Comparison of ENCODE assay signal across 19 cellular contexts in the genomic region with DNA sequence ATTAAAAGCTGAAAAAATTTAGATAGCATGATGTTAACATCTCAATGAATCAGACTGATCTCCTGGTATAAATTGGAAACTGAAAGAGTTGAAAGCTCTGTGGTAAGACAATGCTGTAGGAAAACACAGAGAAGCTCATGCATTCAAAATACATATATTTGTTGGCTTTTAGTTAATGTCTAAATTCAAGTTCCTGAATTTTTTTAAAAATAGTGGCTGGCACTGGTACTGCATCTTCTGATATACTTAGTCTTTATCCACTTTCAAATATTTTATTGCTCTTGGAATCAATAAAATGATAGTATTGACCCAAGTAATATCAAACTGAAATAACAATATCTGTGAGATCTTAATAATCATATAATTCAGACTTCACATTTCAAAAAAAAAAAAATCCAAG.
A peak's percentile ranks its signal among the peaks of the same experiment; 100 is the strongest.
DNase-seq lines count a peak whose midpoint lies in the region; TF ChIP-seq lines count a peak whose summit lies in the region.
"Had no signal": no experiment of that assay in that cellular context is flagged by ENCODE, and none has a peak within 500 bp of the region (broad histone marks: within the 10 kb centered on the region; RNA-seq: fewer than 3 reads in every experiment).

No MANE protein-coding gene starts in this region.

- H3K27ac Mint-ChIP-seq in nephron progenitor cell: no peak overlapping the region
- H3K27ac Mint-ChIP-seq: activated naive CD4-positive, alpha-beta T cell treated with anti-CD3 and anti-CD28 coated beads for 36 hours; effector memory CD8-positive, alpha-beta T cell had no signal

- CTCF ChIA-PET in AG04450 (lab: Charles Lee): interaction anchor here (0.9 to 1.2 kb wide), 3 partner anchors 9 to 859 kb away, joined by 3 to 4 read pairs (median 4); no protein-coding TSS in a partner anchor

- H3K27ac ChIP-seq in AG04450 (ENCODE audit: low read depth, low read length) (no peak overlapping the region), dorsolateral prefrontal cortex (no peak overlapping the region)
- H3K27ac ChIP-seq: vagina had no signal

- H3K4me3 ChIP-seq in AG04450 (ENCODE audit: low read depth, low read length): no peak overlapping the region
- no peak overlapping the region for H3K4me3 ChIP-seq in dorsolateral prefrontal cortex
- H3K4me3 ChIP-seq: vagina had no signal

- H3K36me3 Mint-ChIP-seq in nephron progenitor cell (ENCODE audit: low read depth): no peaks in the 10 kb centered on the region

- no peaks in the 10 kb centered on the region for H3K4me1 Mint-ChIP-seq in nephron progenitor cell

- no peak overlapping the region for H3K4me3 Mint-ChIP-seq in nephron progenitor cell
- H3K4me3 Mint-ChIP-seq: activated naive CD4-positive, alpha-beta T cell treated with anti-CD3 and anti-CD28 coated beads for 36 hours; effector memory CD8-positive, alpha-beta T cell had no signal

- TF ChIP-seq CTCF in AG04450 (IDR thresholded peaks at IDR 0.05; ENCODE audit: low read depth, low read length): peak; percentile 33
- peak in 45 of 56 donors; percentile 14 to 63 (median 39) for TF ChIP-seq CTCF in dorsolateral prefrontal cortex (IDR thresholded peaks at IDR 0.05 in 54 of 56, conservative IDR thresholded peaks at IDR 0.05 in 2 of 56; ENCODE audit: low read depth in 1 of 56, partially characterized antibody in 56 of 56)
- peak; percentile 22 for TF ChIP-seq CTCF in nephron progenitor cell (IDR thresholded peaks at IDR 0.05)

- H3K27me3 ChIP-seq in AG04450 (ENCODE audit: control insufficient read depth, insufficient read depth, low read length) (no peaks in the 10 kb centered on the region), dorsolateral prefrontal cortex (peaks cover 0 to 2% (median 0%) of the 10 kb centered on the region in 45 donors)
- H3K27me3 ChIP-seq: vagina had no signal

- no peaks in the 10 kb centered on the region for H3K9me3 ChIP-seq in AG04450 (ENCODE audit: control insufficient read depth, insufficient read depth, low read length)
- H3K9me3 ChIP-seq: vagina had no signal

- no peaks in the 10 kb centered on the region for H3K27me3 Mint-ChIP-seq in nephron progenitor cell (ENCODE audit: low read depth, poor library complexity)
- H3K27me3 Mint-ChIP-seq: effector memory CD8-positive, alpha-beta T cell had no signal

- DNase-seq in AG04450 (ENCODE audit: low read depth, low spot score): no peak
- DNase-seq in MV-4-11 (lab: John Stamatoyannopoulos, UW): peak; percentile 12
- DNase-seq in dorsolateral prefrontal cortex: no peak
- no peak for DNase-seq in nephron progenitor cell
- no peak for DNase-seq in hippocampal formation (lab: John Stamatoyannopoulos, UW)
- DNase-seq in activated CD8-positive, alpha-beta memory T cell treated with anti-CD3 and anti-CD28 coated beads, Interleukin-2, amount 50 U/mL, for 48 hours: no peak
- no peak for DNase-seq in posterior vena cava (ENCODE audit: low spot score)
- no peak for DNase-seq in kidney glomerular epithelial cell (lab: John Stamatoyannopoulos, UW)
- DNase-seq: activated CD4-positive, alpha-beta T cell treated with anti-CD3 and anti-CD28 coated beads for 48 hours; activated naive CD4-positive, alpha-beta T cell treated with anti-CD3 and anti-CD28 coated beads for 36 hours; AML-193; effector memory CD8-positive, alpha-beta T cell; KBM-7; NCI-H226; posterior cingulate gyrus; stimulated activated CD4-positive, alpha-beta T cell treated with anti-CD3 and anti-CD28 coated beads, Interleukin-12 subunit alpha, Interleukin-12 subunit beta, amount 100 ng/mL, for 4 hours; stimulated activated naive CD8-positive, alpha-beta T cell treated with anti-CD3 and anti-CD28 coated beads, Interleukin-15, Interleukin-2, amounts not matched to agents 100 U/mL and 50 U/mL, for 24 hours; T-helper 9 cell had no signal

- H3K9me3 Mint-ChIP-seq in nephron progenitor cell: no peaks in the 10 kb centered on the region

- POLR2A ChIA-PET in AG04450 (lab: Yijun Ruan, JAX): no interaction called here

- intact Hi-C loops in dorsolateral prefrontal cortex (cut with DNase I): no loop called here
- intact Hi-C loops in posterior vena cava (cut with DNase I): no loop called here
